ENCODE assay signal across 11 cellular contexts in the genomic region with DNA sequence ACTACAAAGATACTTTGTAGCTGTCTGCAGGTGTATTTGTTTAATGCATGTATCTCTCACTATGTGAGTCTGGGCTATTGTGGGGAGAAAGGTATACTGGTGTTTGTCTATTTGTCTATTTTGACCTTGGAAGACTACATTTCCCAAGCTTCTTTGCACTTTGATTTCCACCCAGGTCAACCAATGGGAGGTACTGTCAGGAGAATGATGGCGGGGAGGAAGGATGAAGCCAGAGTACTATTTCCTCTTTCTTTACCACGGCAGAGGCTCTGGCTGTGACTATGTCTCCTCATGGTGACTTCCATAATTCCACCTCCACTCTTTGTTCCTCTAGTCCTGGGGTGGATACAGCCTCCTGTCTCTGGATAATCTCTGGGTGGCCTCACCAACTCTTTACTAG. TPM values are rescaled to one million over a fixed set of nuclear protein-coding genes. Genes with fewer than 3 reads are reported as not detected.
A peak's percentile ranks its signal among the peaks of the same experiment; 100 is the strongest.
DNase-seq lines count a peak whose midpoint lies in the region; ATAC-seq, FAIRE-seq and TF ChIP-seq lines count a peak whose summit lies in the region.
"Had no signal": no experiment of that assay in that cellular context is flagged by ENCODE, and none has a peak within 500 bp of the region (broad histone marks: within the 10 kb centered on the region; RNA-seq: fewer than 3 reads in every experiment).

No MANE protein-coding gene starts in this region.

- H3K23me2 ChIP-seq in H9 (ENCODE audit: insufficient read length, low read depth, low read length, poor library complexity, severe bottlenecking): no peaks in the 10 kb centered on the region

- no peak overlapping the region for H3T11ph ChIP-seq in H9 (ENCODE audit: low read length)

- H3K27me3 Mint-ChIP-seq in H9 (ENCODE audit: low read depth): peaks cover 8% of the 10 kb centered on the region

- H3K9ac ChIP-seq in H9 (ENCODE audit: extremely low read depth, insufficient read length, low read length) (no peak overlapping the region), OCI-LY3 (ENCODE audit: low read length) (no peak overlapping the region)

- no peak for TF ChIP-seq EP300 in suprapubic skin (IDR thresholded peaks at IDR 0.05)

- no peaks in the 10 kb centered on the region for H3K79me1 ChIP-seq in H9 (ENCODE audit: insufficient read depth, low read depth, low read length, poor library complexity, severe bottlenecking)

- TF ChIP-seq CTCF in H9 (conservative IDR thresholded peaks at IDR 0.05) (no peak), OCI-LY3 (IDR thresholded peaks at IDR 0.05; ENCODE audit: low read depth, low read length) (no peak), foreskin keratinocyte (conservative IDR thresholded peaks at IDR 0.05) (no peak), suprapubic skin (IDR thresholded peaks at IDR 0.05) (no peak)

- H2BK20ac ChIP-seq in H9 (ENCODE audit: low read depth, low read length, poor library complexity, severe bottlenecking): no peak overlapping the region

- H3K4me1 ChIP-seq in H9 (ENCODE audit: insufficient read depth, low read length): no peaks in the 10 kb centered on the region
- H3K4me1 ChIP-seq in OCI-LY3 (ENCODE audit: low read length): no peaks in the 10 kb centered on the region
- peaks cover 3 to 5% of the 10 kb centered on the region in 2 donors for H3K4me1 ChIP-seq in small intestine (ENCODE audit: control insufficient read depth in 2 of 2, insufficient read depth in 1 of 2, low read depth in 1 of 2, low read length in 1 of 2)
- no peaks in the 10 kb centered on the region for H3K4me1 ChIP-seq in foreskin keratinocyte
- H3K4me1 ChIP-seq in suprapubic skin: no peaks in the 10 kb centered on the region

- H3K27ac ChIP-seq in H9 (ENCODE audit: insufficient read length, low read depth, low read length) (no peak overlapping the region), OCI-LY3 (ENCODE audit: low read length) (no peak overlapping the region), small intestine (ENCODE audit: low read depth in 1 of 2, low read length in 1 of 2) (no peak overlapping the region), foreskin keratinocyte (no peak overlapping the region), suprapubic skin (no peak overlapping the region)

- no peak overlapping the region for H4K91ac ChIP-seq in H9 (ENCODE audit: insufficient read length, low read depth, low read length)

- no peak overlapping the region for H2BK5ac ChIP-seq in H9 (ENCODE audit: insufficient read length, low read length)

- no peak overlapping the region for H2AK5ac ChIP-seq in H9 (ENCODE audit: insufficient read length, low read length)

- H3K56ac ChIP-seq in H9 (ENCODE audit: insufficient read length, low read depth, low read length): no peak overlapping the region

- no peak overlapping the region for H2BK120ac ChIP-seq in H9 (ENCODE audit: low read depth, low read length, poor library complexity, severe bottlenecking)

- H2AFZ ChIP-seq in H9 (ENCODE audit: low read length) (peak overlapping the region; percentile 92), OCI-LY3 (ENCODE audit: low read depth, low read length) (peak overlapping the region; percentile 70)

- H3K14ac ChIP-seq in H9 (ENCODE audit: insufficient read depth, low read length): no peak overlapping the region

- peak overlapping the region in 1 of 3 experiments; percentile 60; a peak in 1 of 7 replicates for H3K27ac Mint-ChIP-seq in H9

- no peaks in the 10 kb centered on the region for H4K20me1 ChIP-seq in H9 (ENCODE audit: control insufficient read depth, insufficient read depth, insufficient read length)
- no peaks in the 10 kb centered on the region for H4K20me1 ChIP-seq in OCI-LY3 (ENCODE audit: insufficient read depth, low read length)

- H3K4me3 ChIP-seq in OCI-LY3 (ENCODE audit: low read length) (peak overlapping the region; percentile 25; the same call in 1 of the 2 replicates), small intestine (ENCODE audit: low read depth in 1 of 2, low read length in 2 of 2) (no peak overlapping the region), suprapubic skin (no peak overlapping the region)

- no peak overlapping the region for H2BK15ac ChIP-seq in H9 (ENCODE audit: low read depth, low read length)

- no peak overlapping the region for H3K4ac ChIP-seq in H9 (ENCODE audit: low read depth, low read length)

- no peak overlapping the region for H4K8ac ChIP-seq in H9 (replicated peaks; ENCODE audit: insufficient read length, low read depth, low read length)

- no peaks in the 10 kb centered on the region for H3K79me2 ChIP-seq in H9 (ENCODE audit: insufficient read depth, low read length)
- no peaks in the 10 kb centered on the region for H3K79me2 ChIP-seq in OCI-LY3 (ENCODE audit: low read length)

- no peaks in the 10 kb centered on the region for H3K36me3 ChIP-seq in OCI-LY3 (replicated peaks; ENCODE audit: low read depth, low read length)
- no peaks in the 10 kb centered on the region for H3K36me3 ChIP-seq in small intestine (ENCODE audit: control insufficient read depth in 2 of 2, insufficient read depth in 2 of 2, low read length in 2 of 2)
- H3K36me3 ChIP-seq in suprapubic skin: no peaks in the 10 kb centered on the region

- FAIRE-seq in small intestine (lab: Jason Lieb, UNC): no peak

- H3K4me2 ChIP-seq in H9 (ENCODE audit: insufficient read depth, insufficient read length, low read length): no peak overlapping the region
- peak overlapping the region; percentile 34 for H3K4me2 ChIP-seq in OCI-LY3 (ENCODE audit: low read length)

- H2BK12ac ChIP-seq in H9 (ENCODE audit: insufficient read length, low read depth, low read length): no peak overlapping the region

- H3K9me3 ChIP-seq in H9 (ENCODE audit: control insufficient read depth, low read depth, low read length) (no peaks in the 10 kb centered on the region), OCI-LY3 (ENCODE audit: insufficient read depth, low read length) (no peaks in the 10 kb centered on the region), small intestine (ENCODE audit: control insufficient read depth, low read depth) (no peaks in the 10 kb centered on the region), suprapubic skin (no peaks in the 10 kb centered on the region)

- no peaks in the 10 kb centered on the region for H3K36me3 Mint-ChIP-seq in H9 (ENCODE audit: insufficient read depth in 1 of 3, low read depth in 3 of 3)

- no peak for ATAC-seq in foreskin keratinocyte

- H3K4me3 Mint-ChIP-seq in H9: peak overlapping the region; percentile 24 to 25; a peak in 3 of 5 replicates

- TF ChIP-seq POLR2A in suprapubic skin (IDR thresholded peaks at IDR 0.05): no peak

- H3K18ac ChIP-seq in H9 (ENCODE audit: insufficient read length, low read depth, low read length): no peak overlapping the region

- H4K5ac ChIP-seq in H9 (ENCODE audit: insufficient read length, low read depth, low read length): no peak overlapping the region

- no peaks in the 10 kb centered on the region for H3K27me3 ChIP-seq in H9 (ENCODE audit: insufficient read depth, low read length)
- peaks cover 8% of the 10 kb centered on the region for H3K27me3 ChIP-seq in OCI-LY3 (ENCODE audit: low read depth, low read length)
- no peaks in the 10 kb centered on the region for H3K27me3 ChIP-seq in small intestine (ENCODE audit: control insufficient read depth in 2 of 2, insufficient read depth in 2 of 2, low read length in 2 of 2)
- H3K27me3 ChIP-seq in foreskin keratinocyte: peaks cover 38% of the 10 kb centered on the region
- H3K27me3 ChIP-seq in suprapubic skin: peaks cover 8% of the 10 kb centered on the region

- H3K4me1 Mint-ChIP-seq in H9: peaks cover 11 to 16% of the 10 kb centered on the region in 2 experiments

- no CpG with 5 or more reads among the region's 2 CpGs for WGBS in H9 (ENCODE audit: extremely low coverage, insufficient read length, low lambda C conversion rate)
- WGBS in small intestine, 3 donors: 34 to 36% (median 35%) methylated on average over 2 of the region's 2 CpGs
- 38% methylated on average over 2 of the region's 2 CpGs for WGBS in suprapubic skin

- H3K9me3 Mint-ChIP-seq in H9: no peaks in the 10 kb centered on the region

- DNase-seq in H9 (no peak), dermis blood vessel endothelial cell (peak; percentile 44), small intestine (peak; percentile 53), foreskin keratinocyte (no peak), suprapubic skin (ENCODE audit: low spot score in 2 of 2) (no peak)
- no peak for DNase-seq in activated CD4-positive, CD25-positive, alpha-beta regulatory T cell (lab: John Stamatoyannopoulos, UW)
- DNase-seq: activated effector memory CD4-positive, alpha-beta T cell treated with anti-CD3 and anti-CD28 coated beads, Interleukin-2, amount 50 U/mL, for 16 hours; stimulated activated CD4-positive, alpha-beta T cell treated with anti-CD3 and anti-CD28 coated beads, Interleukin-2, amount 100 ng/mL, for 24 hours; T-helper 1 cell had no signal

- no peak overlapping the region for H3K23ac ChIP-seq in H9 (ENCODE audit: insufficient read length, low read depth, low read length)

RNA-seq across cellular contexts. Expression of a gene that starts 23.1 kb away (rescaled TPM):
- total RNA-seq in H9 (2021): 0.35 and 0.52 TPM in 2 replicates
- 0.05 TPM in 1 of 2 replicates, not detected in the other for total RNA-seq in dermis blood vessel endothelial cell
- under 1 TPM in 1 of 3 donors, not detected in 2; 0.49 TPM for polyA plus RNA-seq in small intestine
- not detected in 2 replicates for total RNA-seq in foreskin keratinocyte
- not detected in 2 replicates for polyA plus RNA-seq in foreskin keratinocyte
- total RNA-seq in suprapubic skin: 1 to 10 TPM in 1 of 4 donors, under 1 TPM in 1, not detected in 2; 0.38 to 6.2 TPM
- total RNA-seq: mononuclear cell had no signal

Comparison
In these comparisons a context has a peak if more than half of its experiments do, and no peak if none do; other contexts are left out.
1. DNase-seq: peak in dermis blood vessel endothelial cell (single experiment) and small intestine (single experiment); none in H9 (single experiment), activated CD4-positive, CD25-positive, alpha-beta regulatory T cell (0 of 4), foreskin keratinocyte (0 of 2) and suprapubic skin (0 of 2).